ENCODE assay signal across 1 cellular context in the genomic region with DNA sequence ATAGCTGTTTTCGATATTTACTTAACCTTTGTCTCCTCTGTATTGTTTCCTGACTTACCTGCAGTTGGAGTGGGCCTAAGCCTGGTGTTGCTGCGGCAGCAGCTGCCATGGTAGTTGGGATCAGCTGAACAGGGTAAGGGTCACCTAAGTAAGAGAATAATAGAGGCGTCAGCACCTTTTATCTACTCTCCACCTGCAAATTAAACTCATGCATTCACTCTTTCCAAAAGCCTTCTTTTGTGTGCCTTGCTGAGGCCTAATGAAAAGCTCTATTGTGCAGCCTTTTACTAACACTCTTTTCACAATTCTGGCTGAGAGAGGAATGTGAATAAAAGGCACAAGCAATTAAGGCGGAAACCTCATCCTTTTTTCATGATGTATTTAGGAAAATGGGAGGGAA.
A peak's percentile ranks its signal among the peaks of the same experiment; 100 is the strongest.
TF ChIP-seq lines count a peak whose summit lies in the region.

No MANE protein-coding gene starts in this region.

TF ChIP-seq in GM23338, 12 proteins besides CTCF, POLR2A, EP300 and RAD21 (continued from another document):
- TF ChIP-seq ZNF462 (CRISPR knock-in tag; IDR thresholded peaks at IDR 0.05) (peak; percentile 68; the same call in 1 of the 2 replicates), ZNF331 (CRISPR knock-in tag; IDR thresholded peaks at IDR 0.05; ENCODE audit: low read depth) (no peak), ETS1 (IDR thresholded peaks at IDR 0.05) (no peak), REST (IDR thresholded peaks at IDR 0.05; ENCODE audit: unreplicated experiment) (no peak), JUNB (IDR thresholded peaks at IDR 0.05; ENCODE audit: unreplicated experiment) (no peak)
